In genomic region chr4:7042697-7043464, GRCh38 we compare ENCODE assay signal across 8 cellular contexts. TPM values are rescaled to one million over a fixed set of nuclear protein-coding genes. Genes with fewer than 3 reads are reported as not detected.
DNase-seq lines count a peak whose midpoint lies in the region; ATAC-seq and TF ChIP-seq lines count a peak whose summit lies in the region.

A gene with protein sequence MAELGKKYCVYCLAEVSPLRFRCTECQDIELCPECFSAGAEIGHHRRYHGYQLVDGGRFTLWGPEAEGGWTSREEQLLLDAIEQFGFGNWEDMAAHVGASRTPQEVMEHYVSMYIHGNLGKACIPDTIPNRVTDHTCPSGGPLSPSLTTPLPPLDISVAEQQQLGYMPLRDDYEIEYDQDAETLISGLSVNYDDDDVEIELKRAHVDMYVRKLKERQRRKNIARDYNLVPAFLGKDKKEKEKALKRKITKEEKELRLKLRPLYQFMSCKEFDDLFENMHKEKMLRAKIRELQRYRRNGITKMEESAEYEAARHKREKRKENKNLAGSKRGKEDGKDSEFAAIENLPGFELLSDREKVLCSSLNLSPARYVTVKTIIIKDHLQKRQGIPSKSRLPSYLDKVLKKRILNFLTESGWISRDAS (plus strand): TSS chr4:7043372. CDS start chr4:7043580, 208 bp downstream.

- H3K36me3 ChIP-seq in CD4-positive, alpha-beta memory T cell (ENCODE audit: insufficient read depth, low read length), result no peaks in the 10 kb centered on the region
- peaks cover 0 to 6% of the 10 kb centered on the region in 2 donors for H3K36me3 ChIP-seq in duodenal mucosa (ENCODE audit: control insufficient read depth in 1 of 2, insufficient read depth in 2 of 2, low read length in 2 of 2)

- H3K27ac ChIP-seq in CD4-positive, alpha-beta memory T cell (ENCODE audit: low read depth, low read length), result peak within 1 kb of the TSS; percentile 75
- peak within 1 kb of the TSS; percentile 85 for H3K27ac ChIP-seq in duodenal mucosa (ENCODE audit: low read depth, low read length)

- peak within 1 kb of the TSS; percentile 81 to 95 (median 91) for H3K27ac Mint-ChIP-seq in CD4-positive, alpha-beta memory T cell
- H3K27ac Mint-ChIP-seq in activated CD4-positive, alpha-beta memory T cell treated with anti-CD3 and anti-CD28 coated beads, Interleukin-2, amount 10 ng/mL, durations not matched to agents 7 days and 5 days, result peak within 1 kb of the TSS; percentile 78

- intact Hi-C loops in CD4-positive, alpha-beta memory T cell (cut with micrococcal nuclease), result loop anchor here (1.0 to 2.0 kb wide), 5 partner anchors 25 to 327 kb away; partner anchors contain the start of genes BLOC1S4, GRPEL1 and TBC1D14
- intact Hi-C loops in lower leg skin (cut with DNase I; ENCODE audit: low total_unique reads), result no loop called here

- H3K27me3 Mint-ChIP-seq in CD4-positive, alpha-beta memory T cell, result no peaks in the 10 kb centered on the region
- peaks cover 10% of the 10 kb centered on the region for H3K27me3 Mint-ChIP-seq in activated CD4-positive, alpha-beta memory T cell treated with anti-CD3 and anti-CD28 coated beads, Interleukin-2, amount 10 ng/mL, durations not matched to agents 7 days and 5 days

- peaks cover 0 to 5% (median 0%) of the 10 kb centered on the region in 8 donors for H3K9me3 Mint-ChIP-seq in CD4-positive, alpha-beta memory T cell
- no peaks in the 10 kb centered on the region for H3K9me3 Mint-ChIP-seq in activated CD4-positive, alpha-beta memory T cell treated with anti-CD3 and anti-CD28 coated beads, Interleukin-2, amount 10 ng/mL, durations not matched to agents 7 days and 5 days

- H3K4me1 ChIP-seq in CD4-positive, alpha-beta memory T cell (ENCODE audit: insufficient read depth, low read length), result peaks cover 45% of the 10 kb centered on the region
- peaks cover 37 to 40% of the 10 kb centered on the region in 2 donors for H3K4me1 ChIP-seq in duodenal mucosa (ENCODE audit: control insufficient read depth in 1 of 2, insufficient read depth in 2 of 2, low read length in 2 of 2)

- peaks cover 0 to 27% of the 10 kb centered on the region in 2 donors for H3K36me3 Mint-ChIP-seq in CD4-positive, alpha-beta memory T cell
- peaks cover 22% of the 10 kb centered on the region for H3K36me3 Mint-ChIP-seq in activated CD4-positive, alpha-beta memory T cell treated with anti-CD3 and anti-CD28 coated beads, Interleukin-2, amount 10 ng/mL, durations not matched to agents 7 days and 5 days (ENCODE audit: low read depth)

- POLR2A ChIA-PET in CD4-positive, alpha-beta memory T cell (lab: Charles Lee; ENCODE audit: partially characterized antibody), result interaction anchor here (0.6 to 8.7 kb wide), 21 partner anchors 8 to 402 kb away, joined by 3 to 231 read pairs (median 4); partner anchors contain the start of genes GRPEL1, MRFAP1 and TBC1D14
- POLR2A ChIA-PET in activated CD4-positive, alpha-beta memory T cell treated with anti-CD3 and anti-CD28 coated beads, Interleukin-2, amount 10 ng/mL, durations not matched to agents 7 days and 5 days (lab: Charles Lee), result interaction anchor here (0.8 to 11.9 kb wide), 18 partner anchors 11 to 402 kb away, joined by 3 to 187 read pairs (median 7); partner anchors contain the start of genes GRPEL1, MRFAP1 and TBC1D14

- no peak for TF ChIP-seq POLR2A in lower leg skin (IDR thresholded peaks at IDR 0.05)

- peak within 1 kb of the TSS; percentile 83 to 91 for H3K4me3 ChIP-seq in CD4-positive, alpha-beta memory T cell (ENCODE audit: low read length in 2 of 2)
- H3K4me3 ChIP-seq in duodenal mucosa (ENCODE audit: low read depth in 1 of 2, low read length in 2 of 2) (peak within 1 kb of the TSS; percentile 71 to 83), lower leg skin (ENCODE audit: low read depth, poor library complexity, severe bottlenecking) (peak within 1 kb of the TSS; percentile 99)

- no peaks in the 10 kb centered on the region for H3K9me3 ChIP-seq in CD4-positive, alpha-beta memory T cell (ENCODE audit: control insufficient read depth in 1 of 2, low read length in 2 of 2)
- H3K9me3 ChIP-seq in duodenal mucosa (ENCODE audit: control insufficient read depth in 1 of 2, low read length in 2 of 2), result no peaks in the 10 kb centered on the region

- no peak for TF ChIP-seq CTCF in lower leg skin (IDR thresholded peaks at IDR 0.05)

- CTCF ChIA-PET in CD4-positive, alpha-beta memory T cell (lab: Charles Lee; ENCODE audit: partially characterized antibody), result interaction anchor here (0.9 to 11.8 kb wide), 15 partner anchors 10 to 325 kb away, joined by 3 to 204 read pairs (median 3); partner anchors contain the start of gene GRPEL1
- CTCF ChIA-PET in activated CD4-positive, alpha-beta memory T cell treated with anti-CD3 and anti-CD28 coated beads, Interleukin-2, amount 10 ng/mL, durations not matched to agents 7 days and 5 days (lab: Charles Lee), result interaction anchor here (0.6 to 7.0 kb wide), 33 partner anchors 8 to 325 kb away, joined by 3 to 127 read pairs (median 4); partner anchors contain the start of genes GRPEL1 and TBC1D14

- H3K4me3 Mint-ChIP-seq in CD4-positive, alpha-beta memory T cell, result peak within 1 kb of the TSS; percentile 89 to 97 (median 93)
- H3K4me3 Mint-ChIP-seq in activated CD4-positive, alpha-beta memory T cell treated with anti-CD3 and anti-CD28 coated beads, Interleukin-2, amount 10 ng/mL, durations not matched to agents 7 days and 5 days, result peak within 1 kb of the TSS; percentile 94

- H3K27me3 ChIP-seq in CD4-positive, alpha-beta memory T cell (ENCODE audit: insufficient read depth, low read length), result no peaks in the 10 kb centered on the region
- H3K27me3 ChIP-seq in duodenal mucosa (ENCODE audit: control insufficient read depth in 1 of 2, insufficient read depth in 2 of 2, low read length in 2 of 2), result no peaks in the 10 kb centered on the region

- H3K9ac ChIP-seq in duodenal mucosa (ENCODE audit: low read depth in 1 of 2, low read length in 2 of 2), result peak within 1 kb of the TSS; percentile 79 to 90

- peak; percentile 90 to 94 (median 91) for DNase-seq in CD4-positive, alpha-beta memory T cell
- DNase-seq in HK-2 (ENCODE audit: unreplicated experiment) (peak; percentile 99), NCI-H82 treated with DMSO at 0.1 percent for 48 hours (lab: John Stamatoyannopoulos, UW; ENCODE audit: unreplicated experiment) (peak; percentile 83), lower leg skin (ENCODE audit: low spot score in 2 of 2) (peak; percentile 95 to 99)
- peak; percentile 96 for DNase-seq in activated CD4-positive, alpha-beta memory T cell treated with anti-CD3 and anti-CD28 coated beads, Interleukin-2, amount 10 ng/mL, durations not matched to agents 7 days and 5 days
- DNase-seq in stimulated activated CD4-positive, alpha-beta T cell treated with anti-CD3 and anti-CD28 coated beads, Interleukin-4, amount 100 ng/mL, for 48 hours (ENCODE audit: low read depth in 2 of 2), result peak; percentile 85 to 93

- ATAC-seq in GM19452 (IDR thresholded peaks at IDR 0.05; ENCODE audit: unreplicated experiment), result peak; percentile 73

- peaks cover 33 to 61% (median 40%) of the 10 kb centered on the region in 4 donors for H3K4me1 Mint-ChIP-seq in CD4-positive, alpha-beta memory T cell
- H3K4me1 Mint-ChIP-seq in activated CD4-positive, alpha-beta memory T cell treated with anti-CD3 and anti-CD28 coated beads, Interleukin-2, amount 10 ng/mL, durations not matched to agents 7 days and 5 days, result peaks cover 50% of the 10 kb centered on the region

- WGBS in lower leg skin, 2 donors, result 0 to 1% methylated on average over 4 to 56 of the region's 106 CpGs

RNA-seq across cellular contexts. Expression of the gene that starts here (rescaled TPM):
- 10 to 100 TPM; 46.4 to 49.0 TPM for total RNA-seq in CD4-positive, alpha-beta memory T cell
- polyA plus RNA-seq in CD4-positive, alpha-beta memory T cell, result 1 to 10 TPM; 2.8 to 4.7 TPM
- total RNA-seq in activated CD4-positive, alpha-beta memory T cell treated with anti-CD3 and anti-CD28 coated beads, Interleukin-2, amount 10 ng/mL, durations not matched to agents 7 days and 5 days, result 10 to 100 TPM; 26.6 to 27.3 TPM
- 10 to 100 TPM; 26.2 to 30.0 (median 27.2) TPM for total RNA-seq in lower leg skin

Comparison
In these comparisons a context has a peak if more than half of its experiments do, and no peak if none do; other contexts are left out.
1. Peak in every context shown above with its lines: DNase-seq, ATAC-seq, H3K4me3 ChIP-seq and H3K27ac ChIP-seq.